3 cellular contexts compared by ENCODE assay signal in the genomic region with DNA sequence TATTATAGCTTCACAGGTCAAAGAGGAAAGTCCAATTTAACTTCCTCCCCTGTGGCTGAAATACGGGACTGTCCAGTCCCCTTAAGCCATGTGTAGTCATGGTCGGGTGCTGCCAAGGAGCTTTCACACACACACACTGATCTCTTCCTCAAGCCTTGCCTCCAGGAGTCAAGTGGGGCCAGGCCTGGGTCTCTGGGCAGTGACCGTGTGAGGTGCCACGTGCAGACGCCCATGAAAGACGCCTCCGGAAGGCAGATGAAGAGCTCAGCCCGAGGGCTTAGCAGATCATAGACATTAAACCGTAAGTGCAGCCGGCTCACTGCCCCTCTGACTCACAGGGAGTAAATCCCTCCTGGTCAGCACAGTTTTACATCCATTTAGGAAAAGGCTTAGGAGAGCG.
A peak's percentile ranks its signal among the peaks of the same experiment; 100 is the strongest.
TF ChIP-seq lines count a peak whose summit lies in the region.

No MANE protein-coding gene starts in this region.

TF ChIP-seq in GM12878, 131 proteins besides CTCF, POLR2A, EP300 and RAD21:
- TF ChIP-seq ASH2L (IDR thresholded peaks at IDR 0.05; ENCODE audit: borderline replicate concordance, low read depth) = no peak
- TF ChIP-seq TCF12 (IDR thresholded peaks at IDR 0.05; ENCODE audit: low read depth, low read length) = no peak
- TF ChIP-seq RFX5 (IDR thresholded peaks at IDR 0.05; ENCODE audit: low read depth, low read length) = no peak
- TF ChIP-seq SMARCA5 (IDR thresholded peaks at IDR 0.05) = no peak
- TF ChIP-seq EGR1 (IDR thresholded peaks at IDR 0.05; ENCODE audit: borderline replicate concordance in 1 of 2, low read depth in 2 of 2, low read length in 2 of 2) = no peak
- no peak for TF ChIP-seq ZNF384 (IDR thresholded peaks at IDR 0.05; ENCODE audit: borderline replicate concordance, low read depth, low read length)
- no peak for TF ChIP-seq HDAC6 (IDR thresholded peaks at IDR 0.05; ENCODE audit: unreplicated experiment)
- TF ChIP-seq, protein P1, sequence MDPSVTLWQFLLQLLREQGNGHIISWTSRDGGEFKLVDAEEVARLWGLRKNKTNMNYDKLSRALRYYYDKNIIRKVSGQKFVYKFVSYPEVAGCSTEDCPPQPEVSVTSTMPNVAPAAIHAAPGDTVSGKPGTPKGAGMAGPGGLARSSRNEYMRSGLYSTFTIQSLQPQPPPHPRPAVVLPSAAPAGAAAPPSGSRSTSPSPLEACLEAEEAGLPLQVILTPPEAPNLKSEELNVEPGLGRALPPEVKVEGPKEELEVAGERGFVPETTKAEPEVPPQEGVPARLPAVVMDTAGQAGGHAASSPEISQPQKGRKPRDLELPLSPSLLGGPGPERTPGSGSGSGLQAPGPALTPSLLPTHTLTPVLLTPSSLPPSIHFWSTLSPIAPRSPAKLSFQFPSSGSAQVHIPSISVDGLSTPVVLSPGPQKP (IDR thresholded peaks at IDR 0.05; ENCODE audit: low read depth, low read length) = no peak
- TF ChIP-seq GATAD2B (conservative IDR thresholded peaks at IDR 0.05; ENCODE audit: low read depth) = no peak
- no peak for TF ChIP-seq KAT2A (conservative IDR thresholded peaks at IDR 0.05; ENCODE audit: control insufficient read depth, low read depth, low read length)
- no peak for TF ChIP-seq SIN3A (IDR thresholded peaks at IDR 0.05; ENCODE audit: low read depth, low read length)
- TF ChIP-seq YBX1 (IDR thresholded peaks at IDR 0.05) = no peak
- no peak for TF ChIP-seq CEBPB (IDR thresholded peaks at IDR 0.05; ENCODE audit: borderline replicate concordance in 1 of 2, low read depth in 2 of 2, low read length in 2 of 2)
- TF ChIP-seq, protein P2, sequence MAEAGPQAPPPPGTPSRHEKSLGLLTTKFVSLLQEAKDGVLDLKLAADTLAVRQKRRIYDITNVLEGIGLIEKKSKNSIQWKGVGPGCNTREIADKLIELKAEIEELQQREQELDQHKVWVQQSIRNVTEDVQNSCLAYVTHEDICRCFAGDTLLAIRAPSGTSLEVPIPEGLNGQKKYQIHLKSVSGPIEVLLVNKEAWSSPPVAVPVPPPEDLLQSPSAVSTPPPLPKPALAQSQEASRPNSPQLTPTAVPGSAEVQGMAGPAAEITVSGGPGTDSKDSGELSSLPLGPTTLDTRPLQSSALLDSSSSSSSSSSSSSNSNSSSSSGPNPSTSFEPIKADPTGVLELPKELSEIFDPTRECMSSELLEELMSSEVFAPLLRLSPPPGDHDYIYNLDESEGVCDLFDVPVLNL (IDR thresholded peaks at IDR 0.05; ENCODE audit: low read depth, low read length) = no peak
- no peak for TF ChIP-seq CREM (IDR thresholded peaks at IDR 0.05; ENCODE audit: low read depth)
TF ChIP-seq in GM12878: peak in this region for 0.

TF ChIP-seq in HepG2, 621 proteins besides CTCF, POLR2A, EP300 and RAD21 (continues in another document):
- TF ChIP-seq CHD4 (IDR thresholded peaks at IDR 0.05; ENCODE audit: borderline replicate concordance, low read length) (no peak), IKZF1 (IDR thresholded peaks at IDR 0.05) (no peak), NCOA5 (CRISPR knock-in tag; IDR thresholded peaks at IDR 0.05) (no peak), HNRNPLL (IDR thresholded peaks at IDR 0.05; ENCODE audit: low read depth, low read length, poor library complexity, severe bottlenecking) (no peak), SMAD1 (CRISPR knock-in tag; IDR thresholded peaks at IDR 0.05; ENCODE audit: borderline replicate concordance, low read depth) (no peak), MEIS1 (CRISPR knock-in tag; IDR thresholded peaks at IDR 0.05; ENCODE audit: borderline replicate concordance) (no peak), ZNF605 (CRISPR knock-in tag; IDR thresholded peaks at IDR 0.05) (no peak), HNF4A (CRISPR knock-in tag; IDR thresholded peaks at IDR 0.05) (peak; percentile 26; the same call in 1 of the 2 replicates), ZFX (CRISPR knock-in tag; IDR thresholded peaks at IDR 0.05; ENCODE audit: low read depth) (0 out of 2 replicates have a peak, but pooled peaks have one; percentile 21), MBNL3 (CRISPR knock-in tag; conservative IDR thresholded peaks at IDR 0.05) (no peak), YEATS4 (CRISPR knock-in tag; IDR thresholded peaks at IDR 0.05; ENCODE audit: borderline replicate concordance) (0 out of 2 replicates have a peak, but pooled peaks have one; percentile 38), ZFP36 (IDR thresholded peaks at IDR 0.05; ENCODE audit: borderline replicate concordance, low read depth, low read length, partially characterized antibody) (no peak)
- TF ChIP-seq, protein P3, sequence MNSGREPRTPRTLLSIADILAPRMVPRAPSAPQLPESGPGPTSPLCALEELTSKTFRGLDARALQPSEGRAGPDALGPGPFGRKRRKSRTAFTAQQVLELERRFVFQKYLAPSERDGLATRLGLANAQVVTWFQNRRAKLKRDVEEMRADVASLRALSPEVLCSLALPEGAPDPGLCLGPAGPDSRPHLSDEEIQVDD (CRISPR knock-in tag; IDR thresholded peaks at IDR 0.05; ENCODE audit: borderline replicate concordance) = no peak
- TF ChIP-seq, protein P4, sequence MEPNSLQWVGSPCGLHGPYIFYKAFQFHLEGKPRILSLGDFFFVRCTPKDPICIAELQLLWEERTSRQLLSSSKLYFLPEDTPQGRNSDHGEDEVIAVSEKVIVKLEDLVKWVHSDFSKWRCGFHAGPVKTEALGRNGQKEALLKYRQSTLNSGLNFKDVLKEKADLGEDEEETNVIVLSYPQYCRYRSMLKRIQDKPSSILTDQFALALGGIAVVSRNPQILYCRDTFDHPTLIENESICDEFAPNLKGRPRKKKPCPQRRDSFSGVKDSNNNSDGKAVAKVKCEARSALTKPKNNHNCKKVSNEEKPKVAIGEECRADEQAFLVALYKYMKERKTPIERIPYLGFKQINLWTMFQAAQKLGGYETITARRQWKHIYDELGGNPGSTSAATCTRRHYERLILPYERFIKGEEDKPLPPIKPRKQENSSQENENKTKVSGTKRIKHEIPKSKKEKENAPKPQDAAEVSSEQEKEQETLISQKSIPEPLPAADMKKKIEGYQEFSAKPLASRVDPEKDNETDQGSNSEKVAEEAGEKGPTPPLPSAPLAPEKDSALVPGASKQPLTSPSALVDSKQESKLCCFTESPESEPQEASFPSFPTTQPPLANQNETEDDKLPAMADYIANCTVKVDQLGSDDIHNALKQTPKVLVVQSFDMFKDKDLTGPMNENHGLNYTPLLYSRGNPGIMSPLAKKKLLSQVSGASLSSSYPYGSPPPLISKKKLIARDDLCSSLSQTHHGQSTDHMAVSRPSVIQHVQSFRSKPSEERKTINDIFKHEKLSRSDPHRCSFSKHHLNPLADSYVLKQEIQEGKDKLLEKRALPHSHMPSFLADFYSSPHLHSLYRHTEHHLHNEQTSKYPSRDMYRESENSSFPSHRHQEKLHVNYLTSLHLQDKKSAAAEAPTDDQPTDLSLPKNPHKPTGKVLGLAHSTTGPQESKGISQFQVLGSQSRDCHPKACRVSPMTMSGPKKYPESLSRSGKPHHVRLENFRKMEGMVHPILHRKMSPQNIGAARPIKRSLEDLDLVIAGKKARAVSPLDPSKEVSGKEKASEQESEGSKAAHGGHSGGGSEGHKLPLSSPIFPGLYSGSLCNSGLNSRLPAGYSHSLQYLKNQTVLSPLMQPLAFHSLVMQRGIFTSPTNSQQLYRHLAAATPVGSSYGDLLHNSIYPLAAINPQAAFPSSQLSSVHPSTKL (CRISPR knock-in tag; IDR thresholded peaks at IDR 0.05) = no peak

TF ChIP-seq in HEK293T, 16 proteins besides CTCF, POLR2A, EP300 and RAD21:
- TF ChIP-seq NFRKB (IDR thresholded peaks at IDR 0.05) (no peak), FOXM1 (IDR thresholded peaks at IDR 0.05; ENCODE audit: borderline replicate concordance) (no peak), ELF4 (IDR thresholded peaks at IDR 0.05) (no peak)
TF ChIP-seq in HEK293T: peak in this region for 0.
